Comparison of ENCODE assay signal across 9 cellular contexts in genomic region chr1:202860744-202861419, GRCh38. TPM values are rescaled to one million over a fixed set of nuclear protein-coding genes. Genes with fewer than 3 reads are reported as not detected.
A peak's percentile ranks its signal among the peaks of the same experiment; 100 is the strongest.
DNase-seq lines count a peak whose midpoint lies in the region; ATAC-seq and TF ChIP-seq lines count a peak whose summit lies in the region.
"Had no signal": no experiment of that assay in that cellular context is flagged by ENCODE, and none has a peak within 500 bp of the region (broad histone marks: within the 10 kb centered on the region; RNA-seq: fewer than 3 reads in every experiment).

No MANE protein-coding gene starts in this region.

- no peak for ATAC-seq in GM18858 (IDR thresholded peaks at IDR 0.05; ENCODE audit: unreplicated experiment)

- peaks cover 15% of the 10 kb centered on the region for H3K4me1 Mint-ChIP-seq in brain

- no peaks in the 10 kb centered on the region for H3K9me3 Mint-ChIP-seq in brain

- H3K27me3 Mint-ChIP-seq in brain = peaks cover 19% of the 10 kb centered on the region

- H3K36me3 Mint-ChIP-seq in brain = no peaks in the 10 kb centered on the region

- TF ChIP-seq CTCF in brain (conservative IDR thresholded peaks at IDR 0.05) = no peak

- DNase-seq in SHP77 (lab: John Stamatoyannopoulos, UW) (peak; percentile 8 to 56), SHP77 treated with DMSO at 0.1 percent for 48 hours (lab: John Stamatoyannopoulos, UW) (no peak), HPDE6-E6E7 (ENCODE audit: extremely low spot score) (peak; percentile 67), SK-MEL-5 (ENCODE audit: low read depth, low spot score) (peak; percentile 41), iris pigment epithelial cell (ENCODE audit: low read depth) (peak; percentile 45)
- peak; percentile 16 for DNase-seq in stimulated activated CD4-positive, alpha-beta T cell treated with anti-CD3 and anti-CD28 coated beads, Interleukin-12 subunit alpha, Interleukin-12 subunit beta, amount 100 ng/mL, for 4 hours
- DNase-seq: DND-41 had no signal

- in situ Hi-C loops in SK-MEL-5 (cut with HindIII; ENCODE audit: low pct_unique_long_range_greater_than_20kb, low sequenced_read_pairs) = no loop called here

- H3K4me3 Mint-ChIP-seq in brain = peak overlapping the region; percentile 91 to 95 (median 93)

- H3K27ac Mint-ChIP-seq in brain = peak overlapping the region; percentile 35 to 92 (median 61)

RNA-seq across cellular contexts. Expression of gene RABIF, which starts 28.1 kb away (rescaled TPM):
- total RNA-seq in SK-MEL-5 (2014; rRNA removed; shearing (Covaris generic)) = 6.6 and 7.7 TPM in 2 replicates
- 7.9 and 10.1 TPM in 2 replicates for polyA plus RNA-seq in SK-MEL-5 (2015; cell fraction: cytosol; rRNA removed)
- polyA plus RNA-seq in SK-MEL-5 (2015; cell fraction: nucleus; rRNA removed) = 5.8 and 8.2 TPM in 2 replicates
- 19.2 TPM for polyA plus RNA-seq in brain (ENCODE audit: insufficient read depth, low read depth, low replicate concordance)

RNA-seq across cellular contexts. Expression of gene PCAT6, which starts 50.1 kb away (rescaled TPM):
- total RNA-seq in SK-MEL-5 (2014; rRNA removed; shearing (Covaris generic)) = 1.2 TPM in 1 of 2 replicates, not detected in the other
- 2.7 and 4.0 TPM in 2 replicates for polyA plus RNA-seq in SK-MEL-5 (2015; cell fraction: cytosol; rRNA removed)
- polyA plus RNA-seq in SK-MEL-5 (2015; cell fraction: nucleus; rRNA removed) = 1.8 and 1.9 TPM in 2 replicates
- polyA plus RNA-seq in brain (ENCODE audit: insufficient read depth, low read depth, low replicate concordance) = 14.5 TPM

RNA-seq across cellular contexts. Expression of gene KDM5B, which starts 52.7 kb away (rescaled TPM):
- 49.8 and 57.3 TPM in 2 replicates for total RNA-seq in SK-MEL-5 (2014; rRNA removed; shearing (Covaris generic))
- 24.2 and 32.4 TPM in 2 replicates for polyA plus RNA-seq in SK-MEL-5 (2015; cell fraction: cytosol; rRNA removed)
- 80.5 and 87.4 TPM in 2 replicates for polyA plus RNA-seq in SK-MEL-5 (2015; cell fraction: nucleus; rRNA removed)
- polyA plus RNA-seq in brain (ENCODE audit: insufficient read depth, low read depth, low replicate concordance) = 61.5 TPM
